ENCODE assay signal across 1 cellular context in genomic region chr13:48862572-48862971, GRCh38.
TF ChIP-seq lines count a peak whose summit lies in the region.

No MANE protein-coding gene starts in this region.

TF ChIP-seq in HepG2, 621 proteins besides CTCF, POLR2A, EP300 and RAD21:
- TF ChIP-seq PTBP1 (IDR thresholded peaks at IDR 0.05; ENCODE audit: low read depth, low read length, poor library complexity, severe bottlenecking) (no peak), SAP130 (CRISPR knock-in tag; IDR thresholded peaks at IDR 0.05; ENCODE audit: low read depth) (no peak), ZNF703 (CRISPR knock-in tag; IDR thresholded peaks at IDR 0.05; ENCODE audit: borderline replicate concordance) (no peak)
TF ChIP-seq in HepG2: peak in this region for 0.
